ENCODE assay signal across 8 cellular contexts in genomic region chr1:150066838-150067183, GRCh38. TPM values are rescaled to one million over a fixed set of nuclear protein-coding genes. Genes with fewer than 3 reads are reported as not detected.
DNase-seq lines count a peak whose midpoint lies in the region; FAIRE-seq and TF ChIP-seq lines count a peak whose summit lies in the region.

No MANE protein-coding gene starts in this region.

- H3K27me3 Mint-ChIP-seq in MCF 10A (ENCODE audit: insufficient read depth, unreplicated experiment): no peaks in the 10 kb centered on the region

- peaks cover 39% of the 10 kb centered on the region for H3K4me1 Mint-ChIP-seq in MCF 10A (ENCODE audit: insufficient read depth, unreplicated experiment)

- H3K27me3 ChIP-seq in HL-60 (ENCODE audit: insufficient read depth, poor library complexity, severe bottlenecking) (no peaks in the 10 kb centered on the region), layer of hippocampus (ENCODE audit: control insufficient read depth, insufficient read depth, low read length) (no peaks in the 10 kb centered on the region)

- CTCF ChIA-PET in AG04449 (lab: Yijun Ruan, JAX): interaction anchor here (1.1 to 9.2 kb wide), 4 partner anchors 99 to 178 kb away, joined by 4 to 144 read pairs (median 6); a partner anchor contains a TSS
- CTCF ChIA-PET in MCF 10A (lab: Yijun Ruan, JAX): interaction anchor here (0.5 to 1.6 kb wide), 4 partner anchors 8 to 105 kb away, joined by 3 to 6 read pairs (median 5); no protein-coding TSS in a partner anchor

- DNase-seq in AG04449 (ENCODE audit: low read depth, low spot score) (no peak), GM19240 (ENCODE audit: insufficient read length, low spot score) (peak; percentile 6), HL-60 (ENCODE audit: low read depth in 1 of 2, low spot score in 1 of 2) (peak in 1 of 2 experiments; percentile 6), T-helper 9 cell (peak; percentile 13), MCF 10A (ENCODE audit: unreplicated experiment) (no peak), H54 (ENCODE audit: insufficient read length, low spot score) (no peak)
- DNase-seq in stimulated activated CD4-positive, alpha-beta T cell treated with anti-CD3 and anti-CD28 coated beads, Interleukin-1b, Interleukin-23, amount 100 ng/mL, for 48 hours: peak; percentile 47

- TF ChIP-seq CTCF in AG04449 (IDR thresholded peaks at IDR 0.05; ENCODE audit: insufficient read depth, low read length, missing control alignments) (no peak), HL-60 (IDR thresholded peaks at IDR 0.05; ENCODE audit: insufficient read depth, low read length) (no peak), MCF 10A (IDR thresholded peaks at IDR 0.05; ENCODE audit: unreplicated experiment) (no peak)

- TF ChIP-seq POLR2A in H54 (IDR thresholded peaks at IDR 0.05; ENCODE audit: low read depth, low read length): no peak

- H3K36me3 Mint-ChIP-seq in MCF 10A (ENCODE audit: insufficient read depth, unreplicated experiment): peaks cover 20% of the 10 kb centered on the region

- peak overlapping the region; percentile 87 for H3K27ac Mint-ChIP-seq in MCF 10A (ENCODE audit: low read depth, unreplicated experiment)

- no peak for FAIRE-seq in H54 (lab: Jason Lieb, UNC)

- H3K9me3 Mint-ChIP-seq in MCF 10A (ENCODE audit: unreplicated experiment): no peaks in the 10 kb centered on the region

- peak overlapping the region; percentile 75 for H3K27ac ChIP-seq in HL-60 (replicated peaks)
- H3K27ac ChIP-seq in layer of hippocampus (ENCODE audit: low read depth, low read length): peak overlapping the region; percentile 98

- H3K4me3 Mint-ChIP-seq in MCF 10A (ENCODE audit: unreplicated experiment): peak overlapping the region; percentile 91

- intact Hi-C loops in MCF 10A (cut with micrococcal nuclease): loop anchor here (1.0 kb wide), 2 partner anchors 57 to 105 kb away; partner anchors contain the start of gene OTUD7B

- H3K4me3 ChIP-seq in AG04449 (ENCODE audit: low read depth, low read length) (peak overlapping the region; percentile 79), HL-60 (replicated peaks; ENCODE audit: insufficient read depth, low read length) (peak overlapping the region; percentile 82)

- POLR2A ChIA-PET in AG04449 (lab: Yijun Ruan, JAX) (interaction anchor here (1.8 kb wide), 1 partner anchor 178 kb away, joined by 5 read pairs; a partner anchor contains a TSS), MCF 10A (lab: Yijun Ruan, JAX) (interaction anchor here (0.6 to 7.8 kb wide), 21 partner anchors 11 to 297 kb away, joined by 3 to 152 read pairs (median 11); partner anchors contain the start of genes ANP32E, OTUD7B, RPRD2 and SF3B4)

- BruUV-seq in MCF 10A (replicated peaks; lab: Mats Ljungman, UMichigan): no TSS peak

RNA-seq across cellular contexts. Expression of gene VPS45, which starts 0.8 kb away (rescaled TPM):
- total RNA-seq in MCF 10A (2022): 35.1 and 55.1 TPM in 2 replicates

RNA-seq across cellular contexts. Expression of gene OTUD7B, which starts 56.3 kb away (rescaled TPM):
- 44.3 and 47.4 TPM in 2 replicates for total RNA-seq in MCF 10A (2022)

Comparison
In these comparisons a context has a peak if more than half of its experiments do, and no peak if none do; other contexts are left out.
1. DNase-seq: peak in GM19240 (single experiment), T-helper 9 cell (single experiment) and stimulated activated CD4-positive, alpha-beta T cell treated with anti-CD3 and anti-CD28 coated beads, Interleukin-1b, Interleukin-23, amount 100 ng/mL, for 48 hours (single experiment); none in AG04449 (single experiment), MCF 10A (single experiment) and H54 (single experiment).